2 cellular contexts compared by ENCODE assay signal in the genomic region with DNA sequence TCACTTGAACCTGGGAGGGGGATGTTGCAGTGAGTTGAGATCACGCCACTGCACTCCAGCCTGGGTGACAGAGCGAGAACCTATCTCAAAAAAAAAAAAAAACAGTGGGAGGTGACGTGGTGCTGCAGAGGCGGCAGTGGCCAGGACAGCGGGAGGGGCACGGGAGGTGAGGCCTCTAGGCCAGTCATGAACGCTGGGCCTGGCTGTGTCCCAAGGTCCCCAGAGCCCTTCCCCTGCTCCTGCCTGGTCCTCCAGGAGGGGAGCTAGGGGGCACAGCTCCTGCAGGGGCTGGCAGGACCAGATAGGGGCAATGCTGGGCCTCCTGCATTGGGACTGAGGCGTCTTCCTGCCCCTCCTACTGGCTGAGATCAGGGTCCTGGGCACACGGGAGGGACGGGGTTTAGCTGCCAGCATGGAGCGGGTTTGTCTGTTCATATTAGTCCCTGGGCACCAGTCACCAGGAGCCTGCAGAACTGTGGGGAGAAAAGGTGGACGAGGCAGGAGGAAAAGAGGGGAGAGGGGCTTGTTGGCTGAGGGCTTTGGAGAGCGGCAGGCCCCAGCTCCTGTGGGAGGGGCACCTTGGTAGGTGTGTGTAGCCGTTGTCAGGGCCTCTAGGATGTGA.
TF ChIP-seq lines count a peak whose summit lies in the region.

No MANE protein-coding gene starts in this region.

TF ChIP-seq in IMR-90, 13 proteins besides CTCF, POLR2A, EP300 and RAD21:
- TF ChIP-seq MXI1 (IDR thresholded peaks at IDR 0.05; ENCODE audit: borderline replicate concordance, low read depth, low read length) (no peak), RCOR1 (IDR thresholded peaks at IDR 0.05; ENCODE audit: insufficient replicate concordance, low read length) (no peak), MAFK (IDR thresholded peaks at IDR 0.05; ENCODE audit: low read depth, low read length) (no peak), MAZ (IDR thresholded peaks at IDR 0.05; ENCODE audit: borderline replicate concordance, low read depth, low read length) (no peak), FOS (IDR thresholded peaks at IDR 0.05; ENCODE audit: low read depth, low read length) (no peak), CHD1 (IDR thresholded peaks at IDR 0.05; ENCODE audit: low read depth, low read length) (no peak), CEBPB (IDR thresholded peaks at IDR 0.05; ENCODE audit: low read depth, low read length) (no peak), NFE2L2 (IDR thresholded peaks at IDR 0.05; ENCODE audit: low read depth, low read length) (no peak), BHLHE40 (IDR thresholded peaks at IDR 0.05; ENCODE audit: low read depth, low read length) (no peak), RFX5 (IDR thresholded peaks at IDR 0.05; ENCODE audit: low read depth, low read length) (no peak), SMC3 (IDR thresholded peaks at IDR 0.05; ENCODE audit: low read depth, low read length) (no peak)
- TF ChIP-seq, protein P1, sequence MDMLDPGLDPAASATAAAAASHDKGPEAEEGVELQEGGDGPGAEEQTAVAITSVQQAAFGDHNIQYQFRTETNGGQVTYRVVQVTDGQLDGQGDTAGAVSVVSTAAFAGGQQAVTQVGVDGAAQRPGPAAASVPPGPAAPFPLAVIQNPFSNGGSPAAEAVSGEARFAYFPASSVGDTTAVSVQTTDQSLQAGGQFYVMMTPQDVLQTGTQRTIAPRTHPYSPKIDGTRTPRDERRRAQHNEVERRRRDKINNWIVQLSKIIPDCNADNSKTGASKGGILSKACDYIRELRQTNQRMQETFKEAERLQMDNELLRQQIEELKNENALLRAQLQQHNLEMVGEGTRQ (IDR thresholded peaks at IDR 0.05; ENCODE audit: low read depth, low read length): no peak
- TF ChIP-seq, protein P2, sequence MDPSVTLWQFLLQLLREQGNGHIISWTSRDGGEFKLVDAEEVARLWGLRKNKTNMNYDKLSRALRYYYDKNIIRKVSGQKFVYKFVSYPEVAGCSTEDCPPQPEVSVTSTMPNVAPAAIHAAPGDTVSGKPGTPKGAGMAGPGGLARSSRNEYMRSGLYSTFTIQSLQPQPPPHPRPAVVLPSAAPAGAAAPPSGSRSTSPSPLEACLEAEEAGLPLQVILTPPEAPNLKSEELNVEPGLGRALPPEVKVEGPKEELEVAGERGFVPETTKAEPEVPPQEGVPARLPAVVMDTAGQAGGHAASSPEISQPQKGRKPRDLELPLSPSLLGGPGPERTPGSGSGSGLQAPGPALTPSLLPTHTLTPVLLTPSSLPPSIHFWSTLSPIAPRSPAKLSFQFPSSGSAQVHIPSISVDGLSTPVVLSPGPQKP (IDR thresholded peaks at IDR 0.05; ENCODE audit: borderline replicate concordance, low read depth, low read length): no peak
TF ChIP-seq in IMR-90: peak in this region for 0.

TF ChIP-seq in GM12878, 131 proteins besides CTCF, POLR2A, EP300 and RAD21:
- TF ChIP-seq DPF2 (IDR thresholded peaks at IDR 0.05) (no peak), ETV6 (conservative IDR thresholded peaks at IDR 0.05 in 1 of 2, IDR thresholded peaks at IDR 0.05 in 1 of 2; ENCODE audit: borderline replicate concordance in 1 of 2, low read depth in 1 of 2) (no peak), ZNF622 (IDR thresholded peaks at IDR 0.05) (no peak), CHD1 (IDR thresholded peaks at IDR 0.05; ENCODE audit: low read depth, low read length) (no peak)
- TF ChIP-seq, protein P3, sequence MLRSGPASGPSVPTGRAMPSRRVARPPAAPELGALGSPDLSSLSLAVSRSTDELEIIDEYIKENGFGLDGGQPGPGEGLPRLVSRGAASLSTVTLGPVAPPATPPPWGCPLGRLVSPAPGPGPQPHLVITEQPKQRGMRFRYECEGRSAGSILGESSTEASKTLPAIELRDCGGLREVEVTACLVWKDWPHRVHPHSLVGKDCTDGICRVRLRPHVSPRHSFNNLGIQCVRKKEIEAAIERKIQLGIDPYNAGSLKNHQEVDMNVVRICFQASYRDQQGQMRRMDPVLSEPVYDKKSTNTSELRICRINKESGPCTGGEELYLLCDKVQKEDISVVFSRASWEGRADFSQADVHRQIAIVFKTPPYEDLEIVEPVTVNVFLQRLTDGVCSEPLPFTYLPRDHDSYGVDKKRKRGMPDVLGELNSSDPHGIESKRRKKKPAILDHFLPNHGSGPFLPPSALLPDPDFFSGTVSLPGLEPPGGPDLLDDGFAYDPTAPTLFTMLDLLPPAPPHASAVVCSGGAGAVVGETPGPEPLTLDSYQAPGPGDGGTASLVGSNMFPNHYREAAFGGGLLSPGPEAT (IDR thresholded peaks at IDR 0.05; ENCODE audit: low read depth): no peak
